ENCODE assay signal across 22 cellular contexts in genomic region chr13:78168981-78169380, GRCh38.
"Had no signal": no experiment of that assay in that cellular context is flagged by ENCODE, and none has a peak within 500 bp of the region (broad histone marks: within the 10 kb centered on the region; RNA-seq: fewer than 3 reads in every experiment).

No MANE protein-coding gene starts in this region.

- H3K36me3 ChIP-seq: esophagus squamous epithelium, lower lobe of right lung, ovary, sigmoid colon, thoracic aorta, tibial nerve, upper lobe of left lung had no signal

- DNase-seq: dermis blood vessel endothelial cell; effector memory CD4-positive, alpha-beta T cell; erythroblast; esophagus squamous epithelium; foreskin melanocyte; left ventricle myocardium superior; lower lobe of right lung; naive thymus-derived CD8-positive, alpha-beta T cell; nephron progenitor cell; occipital lobe; ovary; psoas muscle; sigmoid colon; stimulated activated CD4-positive, alpha-beta T cell treated with anti-CD3 and anti-CD28 coated beads, Interleukin-2, amount 100 ng/mL, for 24 hours; stimulated activated CD4-positive, alpha-beta T cell treated with anti-CD3 and anti-CD28 coated beads, Interleukin-4, amount 100 ng/mL, for 24 hours; stimulated activated naive B cell treated with anti-CD40 and anti-IgM and Interleukin-4, amounts not matched to agents 10 μg/mL and 1 μg/mL and 100 μg/mL, for 72 hours had no signal

- H3K27ac ChIP-seq: coronary artery, esophagus squamous epithelium, lower lobe of right lung, ovary, psoas muscle, sigmoid colon, thoracic aorta, tibial nerve, upper lobe of left lung had no signal

- H3K36me3 Mint-ChIP-seq: naive thymus-derived CD8-positive, alpha-beta T cell had no signal

- H3K27me3 ChIP-seq: esophagus squamous epithelium, ovary, sigmoid colon, tibial nerve, upper lobe of left lung had no signal

- H3K4me3 Mint-ChIP-seq: naive thymus-derived CD8-positive, alpha-beta T cell; nephron progenitor cell; stimulated activated naive B cell treated with anti-CD40 and anti-IgM and Interleukin-4, amounts not matched to agents 10 μg/mL and 1 μg/mL and 100 μg/mL, for 72 hours; stimulated activated naive CD8-positive, alpha-beta T cell treated with anti-CD3 and anti-CD28 coated beads, Interleukin-15, Interleukin-2, amounts not matched to agents 100 ng/mL and 50 ng/mL, for 24 hours had no signal

- H3K9me3 Mint-ChIP-seq: nephron progenitor cell; stimulated activated naive CD8-positive, alpha-beta T cell treated with anti-CD3 and anti-CD28 coated beads, Interleukin-15, Interleukin-2, amounts not matched to agents 100 ng/mL and 50 ng/mL, for 24 hours had no signal

- H3K4me1 ChIP-seq: esophagus squamous epithelium, lower lobe of right lung, psoas muscle, sigmoid colon, tibial nerve, upper lobe of left lung had no signal

- H3K4me1 Mint-ChIP-seq: naive thymus-derived CD8-positive, alpha-beta T cell; nephron progenitor cell; stimulated activated naive B cell treated with anti-CD40 and anti-IgM and Interleukin-4, amounts not matched to agents 10 μg/mL and 1 μg/mL and 100 μg/mL, for 72 hours had no signal

- H3K27ac Mint-ChIP-seq: naive thymus-derived CD8-positive, alpha-beta T cell; nephron progenitor cell; stimulated activated naive B cell treated with anti-CD40 and anti-IgM and Interleukin-4, amounts not matched to agents 10 μg/mL and 1 μg/mL and 100 μg/mL, for 72 hours; stimulated activated naive CD8-positive, alpha-beta T cell treated with anti-CD3 and anti-CD28 coated beads, Interleukin-15, Interleukin-2, amounts not matched to agents 100 ng/mL and 50 ng/mL, for 24 hours had no signal

- H3K4me3 ChIP-seq: coronary artery, esophagus squamous epithelium, lower lobe of right lung, ovary, psoas muscle, sigmoid colon, thoracic aorta, tibial nerve, upper lobe of left lung had no signal

- ATAC-seq: left ventricle myocardium superior; naive thymus-derived CD8-positive, alpha-beta T cell; psoas muscle; right cardiac atrium; stimulated activated naive B cell treated with anti-CD40 and anti-IgM and Interleukin-4, amounts not matched to agents 10 μg/mL and 1 μg/mL and 100 μg/mL, for 72 hours had no signal

- H3K9me3 ChIP-seq: lower lobe of right lung, ovary, psoas muscle, thoracic aorta had no signal

- H3K27me3 Mint-ChIP-seq: stimulated activated naive B cell treated with anti-CD40 and anti-IgM and Interleukin-4, amounts not matched to agents 10 μg/mL and 1 μg/mL and 100 μg/mL, for 72 hours; stimulated activated naive CD8-positive, alpha-beta T cell treated with anti-CD3 and anti-CD28 coated beads, Interleukin-15, Interleukin-2, amounts not matched to agents 100 ng/mL and 50 ng/mL, for 24 hours had no signal
